In genomic region chr12:124254126-124254525, GRCh38 we compare ENCODE assay signal across 30 cellular contexts. TPM values are rescaled to one million over a fixed set of nuclear protein-coding genes. Genes with fewer than 3 reads are reported as not detected.
"Had no signal": no experiment of that assay in that cellular context is flagged by ENCODE, and none has a peak within 500 bp of the region (broad histone marks: within the 10 kb centered on the region; RNA-seq: fewer than 3 reads in every experiment).

No MANE protein-coding gene starts in this region.

- H3K9me3 Mint-ChIP-seq: activated CD4-positive, alpha-beta T cell treated with anti-CD3 and anti-CD28 coated beads, Interleukin-2, amount 10 ng/mL, durations not matched to agents 24 days and 14 days; activated CD8-positive, alpha-beta T cell treated with anti-CD3 and anti-CD28 coated beads for 36 hours; activated naive CD4-positive, alpha-beta T cell treated with anti-CD3 and anti-CD28 coated beads, Interleukin-2, amount 50 U/mL, for 24 hours; activated naive CD8-positive, alpha-beta T cell treated with anti-CD3 and anti-CD28 coated beads, Interleukin-2, amount 10 ng/mL, durations not matched to agents 7 days and 5 days; activated T-cell treated with anti-CD3 and anti-CD28 coated beads, Interleukin-2, amount 50 U/mL, for 72 hours; activated T-helper 2 cell treated with anti-CD3 and anti-CD28 coated beads, Interferon-gamma antibody, Interleukin-2, Interleukin-4, amounts not matched to agents 10 μg/mL and 5 μg/mL and 100 μg/mL, durations not matched to agents 14 hours and 24 hours and 36 hours had no signal

- H3K4me1 ChIP-seq: ascending aorta had no signal

- H3K9me3 ChIP-seq: ascending aorta, MG63, SJCRH30 had no signal

- H3K27me3 ChIP-seq: ascending aorta, cardiac muscle cell, SJCRH30 had no signal

- H3K4me3 ChIP-seq: ascending aorta, cardiac muscle cell, MG63, SJCRH30, SK-N-MC had no signal

- H3K36me3 Mint-ChIP-seq: activated naive CD4-positive, alpha-beta T cell treated with anti-CD3 and anti-CD28 coated beads, Interleukin-2, amount 50 U/mL, for 24 hours; activated naive CD8-positive, alpha-beta T cell treated with anti-CD3 and anti-CD28 coated beads, Interleukin-2, amount 10 ng/mL, durations not matched to agents 7 days and 5 days had no signal

- H3K4me3 Mint-ChIP-seq: activated CD4-positive, alpha-beta T cell treated with anti-CD3 and anti-CD28 coated beads, Interleukin-2, amount 10 ng/mL, durations not matched to agents 24 days and 14 days; activated CD8-positive, alpha-beta T cell treated with anti-CD3 and anti-CD28 coated beads for 36 hours; activated naive CD4-positive, alpha-beta T cell treated with anti-CD3 and anti-CD28 coated beads, Interleukin-2, amount 50 U/mL, for 24 hours; activated naive CD8-positive, alpha-beta T cell treated with anti-CD3 and anti-CD28 coated beads, Interleukin-2, amount 10 ng/mL, durations not matched to agents 7 days and 5 days; activated T-cell treated with anti-CD3 and anti-CD28 coated beads, Interleukin-2, amount 50 U/mL, for 72 hours had no signal

- H3K36me3 ChIP-seq: ascending aorta, cardiac muscle cell, MG63, SJCRH30 had no signal

- H3K27ac ChIP-seq: ascending aorta, cardiac muscle cell, SJCRH30, SK-N-MC had no signal

- H3K4me1 Mint-ChIP-seq: activated CD4-positive, alpha-beta T cell treated with anti-CD3 and anti-CD28 coated beads, Interleukin-2, amount 10 ng/mL, durations not matched to agents 24 days and 14 days; activated naive CD4-positive, alpha-beta T cell treated with anti-CD3 and anti-CD28 coated beads, Interleukin-2, amount 50 U/mL, for 24 hours had no signal

- DNase-seq: activated CD4-positive, alpha-beta T cell treated with anti-CD3 and anti-CD28 coated beads, Interleukin-2, amount 10 ng/mL, durations not matched to agents 24 days and 14 days; activated CD4-positive, alpha-beta T cell treated with anti-CD3 and anti-CD28 coated beads, Interleukin-2, amount 50 U/mL, for 4 hours; activated CD8-positive, alpha-beta T cell treated with anti-CD3 and anti-CD28 coated beads for 36 hours; activated gamma-delta T cell; activated naive CD4-positive, alpha-beta T cell treated with Interleukin-2 at 50 U/mL for 16 hours; activated naive CD8-positive, alpha-beta T cell treated with anti-CD3 and anti-CD28 coated beads, Interleukin-2, amount 10 ng/mL, durations not matched to agents 7 days and 5 days; activated T-cell treated with anti-CD3 and anti-CD28 coated beads, Interleukin-2, amount 50 U/mL, for 1 hour; activated T-cell treated with anti-CD3 and anti-CD28 coated beads, Interleukin-2, amount 50 U/mL, for 72 hours; amygdala; Karpas-422; KBM-7; MG63; NCI-H1048; NCI-H1694; NCI-H1930; NCI-H2081 treated with DMSO at 0.1 percent for 48 hours; NCI-H226; NCI-H446 treated with DMSO at 0.1 percent for 48 hours; NCI-H524; OCI-M1; SHP77; SJCRH30 had no signal

- H3K27ac Mint-ChIP-seq: activated CD4-positive, alpha-beta T cell treated with anti-CD3 and anti-CD28 coated beads, Interleukin-2, amount 10 ng/mL, durations not matched to agents 24 days and 14 days; activated CD8-positive, alpha-beta T cell treated with anti-CD3 and anti-CD28 coated beads for 36 hours; activated naive CD4-positive, alpha-beta T cell treated with anti-CD3 and anti-CD28 coated beads, Interleukin-2, amount 50 U/mL, for 24 hours; activated naive CD8-positive, alpha-beta T cell treated with anti-CD3 and anti-CD28 coated beads, Interleukin-2, amount 10 ng/mL, durations not matched to agents 7 days and 5 days; activated T-cell treated with anti-CD3 and anti-CD28 coated beads, Interleukin-2, amount 50 U/mL, for 72 hours; activated T-helper 2 cell treated with anti-CD3 and anti-CD28 coated beads, Interferon-gamma antibody, Interleukin-2, Interleukin-4, amounts not matched to agents 10 μg/mL and 5 μg/mL and 100 μg/mL, durations not matched to agents 14 hours and 24 hours and 36 hours had no signal

RNA-seq across cellular contexts. Expression of gene RFLNA, which starts 40.8 kb away (rescaled TPM):
- total RNA-seq: activated CD4-positive, alpha-beta T cell treated with anti-CD3 and anti-CD28 coated beads, Interleukin-2, amount 10 ng/mL, durations not matched to agents 24 days and 14 days; activated CD8-positive, alpha-beta memory T cell treated with anti-CD3 and anti-CD28 coated beads for 36 hours; activated CD8-positive, alpha-beta T cell treated with anti-CD3 and anti-CD28 coated beads for 36 hours; activated naive CD8-positive, alpha-beta T cell treated with anti-CD3 and anti-CD28 coated beads, Interleukin-2, amount 10 ng/mL, durations not matched to agents 7 days and 5 days; activated T-cell treated with anti-CD3 and anti-CD28 coated beads, Interleukin-2, amount 50 U/mL, for 72 hours; activated T-helper 2 cell treated with anti-CD3 and anti-CD28 coated beads, Interferon-gamma antibody, Interleukin-2, Interleukin-4, amounts not matched to agents 10 μg/mL and 5 μg/mL and 100 μg/mL, durations not matched to agents 14 hours and 24 hours and 36 hours; ascending aorta; T-helper 1 cell treated with Interleukin-12 subunit alpha and Interleukin-12 subunit beta and Interleukin-4 antibody, amounts not matched to agents 30 ng/mL and 1 ng/mL, for 36 hours; T-helper 2 cell treated with Interferon-gamma antibody and Interleukin-4, amounts not matched to agents 100 ng/mL and 5 ng/mL, for 36 hours had no signal
